In the genomic region with DNA sequence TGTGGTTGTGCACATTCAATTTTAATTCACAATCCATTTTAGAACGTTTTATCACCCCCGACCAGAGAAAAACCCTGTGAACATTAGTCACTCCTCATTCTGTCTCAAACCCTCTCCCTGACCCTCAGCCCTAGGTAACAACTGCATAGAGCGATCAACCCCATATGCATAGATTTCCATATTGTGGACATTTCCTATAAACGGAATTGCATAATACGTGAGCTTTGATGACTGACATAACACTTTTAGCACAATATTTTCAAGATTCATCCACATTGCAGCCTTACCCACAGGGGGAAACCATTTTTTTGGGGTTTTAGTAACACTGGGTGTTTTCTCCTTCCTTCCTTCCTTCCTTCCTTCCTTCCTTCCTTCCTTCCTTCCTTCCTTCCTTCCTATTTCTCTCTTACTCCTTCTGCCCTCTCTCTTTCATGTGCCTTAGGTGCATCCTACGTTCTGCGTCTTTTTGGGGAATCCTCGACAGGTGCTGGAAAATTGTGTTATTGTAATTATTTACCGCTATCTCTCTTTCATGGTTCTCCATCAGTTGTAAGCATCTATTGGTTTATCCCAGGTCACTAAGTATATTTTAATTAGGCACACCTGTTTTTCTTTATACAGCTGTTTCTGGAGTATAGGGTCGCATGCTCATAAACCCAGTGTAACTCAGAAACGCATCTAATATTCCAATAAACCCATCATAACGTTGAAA, we compare ENCODE assay signal across 8 cellular contexts. TPM values are rescaled to one million over a fixed set of nuclear protein-coding genes. Genes with fewer than 3 reads are reported as not detected.
DNase-seq lines count a peak whose midpoint lies in the region; ATAC-seq, FAIRE-seq and TF ChIP-seq lines count a peak whose summit lies in the region.
"Not testable (repeated sequence)": the region's sequence is repeated elsewhere in the genome, so short reads cannot be mapped to it uniquely, and the experiment has no call there.

No MANE protein-coding gene starts in this region.

- not testable (repeated sequence) for H3K4me2 ChIP-seq in SK-N-SH; GM12878 (ENCODE audit: control insufficient read depth, insufficient read depth); fibroblast of lung (ENCODE audit: extremely low read depth, insufficient read depth, low read length)

- H4K20me1 ChIP-seq in SK-N-SH (ENCODE audit: insufficient read depth); GM12878 (ENCODE audit: control insufficient read depth, insufficient read depth); fibroblast of lung (ENCODE audit: control insufficient read depth, extremely low read depth, insufficient read depth, low read length): not testable (repeated sequence)

- H3K9me3 ChIP-seq in SK-N-SH; GM12878 (replicated peaks; ENCODE audit: control insufficient read depth, insufficient read depth, low read length); fibroblast of lung (ENCODE audit: control insufficient read depth, insufficient read depth, low read depth, low read length): not testable (repeated sequence)

- TF ChIP-seq RAD21 in SK-N-SH (IDR thresholded peaks at IDR 0.05; ENCODE audit: low read length); GM12878 (IDR thresholded peaks at IDR 0.05; ENCODE audit: insufficient read depth, low read depth, low read length): not testable (repeated sequence)

- not testable (repeated sequence) for H3K9me2 ChIP-seq in SK-N-SH

- H3K27me3 ChIP-seq in SK-N-SH (ENCODE audit: insufficient read depth): peaks cover 13% of the 10 kb centered on the region
- H3K27me3 ChIP-seq in GM12878 (replicated peaks in 1 of 2; ENCODE audit: control insufficient read depth in 2 of 2, insufficient read depth in 2 of 2, low read length in 1 of 2); fibroblast of lung (ENCODE audit: control insufficient read depth, insufficient read depth, low read length): not testable (repeated sequence)

- BruUV-seq in GM12878 (replicated peaks; lab: Mats Ljungman, UMichigan): not testable (repeated sequence)

- in situ Hi-C loops in GM13976 (cut with MboI; ENCODE audit: low sequenced_read_pairs, unreplicated experiment); KBM-7 (cut with MboI; ENCODE audit: low pct_unique_long_range_greater_than_20kb, low sequenced_read_pairs); GM12878 (cut with MboI): not testable (repeated sequence)

- FAIRE-seq in GM12878 (lab: Jason Lieb, UNC): peak; percentile 69

- CTCF ChIA-PET in SK-N-SH (lab: Yijun Ruan, JAX) (interaction anchor here (1.0 to 1.7 kb wide), 2 partner anchors 9 to 28 kb away, joined by 3 to 7 read pairs; no protein-coding TSS in a partner anchor), GM12878 (lab: Yijun Ruan, JAX) (interaction anchor here (1.3 to 1.6 kb wide), 3 partner anchors 15 to 215 kb away, joined by 3 to 6 read pairs (median 5); no protein-coding TSS in a partner anchor)

- not testable (repeated sequence) for H3K4me1 ChIP-seq in SK-N-SH (ENCODE audit: control insufficient read depth in 1 of 2, insufficient read depth in 2 of 2, low read depth in 1 of 2, low read length in 1 of 2); GM12878 (ENCODE audit: control insufficient read depth, insufficient read depth, low read length); fibroblast of lung (ENCODE audit: control insufficient read depth, extremely low read depth, insufficient read depth, low read length)

- SMC1A ChIA-PET in GM12878 (lab: Charles Lee; ENCODE audit: uncharacterized antibody, unreplicated experiment): not testable (repeated sequence)

- H3K36me3 ChIP-seq in SK-N-SH (replicated peaks in 1 of 2; ENCODE audit: control insufficient read depth in 1 of 2, insufficient read depth in 2 of 2, low read length in 1 of 2); GM12878 (ENCODE audit: control insufficient read depth in 2 of 2, insufficient read depth in 2 of 2, low read length in 1 of 2); fibroblast of lung (ENCODE audit: control insufficient read depth, insufficient read depth, low read length): not testable (repeated sequence)

- H3F3A ChIP-seq in SK-N-SH (replicated peaks; ENCODE audit: insufficient read depth): not testable (repeated sequence)

- not testable (repeated sequence) for H3K79me2 ChIP-seq in SK-N-SH (ENCODE audit: insufficient read depth); GM12878 (ENCODE audit: control insufficient read depth, insufficient read depth, low read length); fibroblast of lung (ENCODE audit: control insufficient read depth, insufficient read depth, low read length)

- TF ChIP-seq POLR2A in GM12878 (IDR thresholded peaks at IDR 0.05; ENCODE audit: low read depth, low read length): not testable (repeated sequence)

- not testable (repeated sequence) for H3K9ac ChIP-seq in SK-N-SH; GM12878 (ENCODE audit: control insufficient read depth, insufficient read depth, low read length); fibroblast of lung (ENCODE audit: insufficient read depth, low read length)

- 30% methylated on average over 12 of the region's 12 CpGs for WGBS in SK-N-SH (ENCODE audit: low lambda C conversion rate)
- WGBS in GM12878 (ENCODE audit: insufficient coverage, insufficient replicate concordance, low lambda C conversion rate, missing lambda C conversion rate): 32% methylated on average over 12 of the region's 12 CpGs

- not testable (repeated sequence) for H2AFZ ChIP-seq in SK-N-SH (ENCODE audit: low read depth); GM12878 (ENCODE audit: control insufficient read depth, low read depth, low read length); fibroblast of lung (ENCODE audit: low read length)

- H3K27ac ChIP-seq in SK-N-SH (ENCODE audit: low read depth in 2 of 2, low read length in 1 of 2); GM12878 (ENCODE audit: control insufficient read depth, insufficient read depth); fibroblast of lung (ENCODE audit: insufficient read depth, low read length): not testable (repeated sequence)

- POLR2A ChIA-PET in SK-N-SH (lab: Yijun Ruan, JAX); GM12878 (lab: Charles Lee): not testable (repeated sequence)

- TF ChIP-seq CTCF in GM13976 (IDR thresholded peaks at IDR 0.05; ENCODE audit: borderline replicate concordance, control extremely low read depth, extremely low read depth, insufficient read depth, missing control alignments); SK-N-SH (IDR thresholded peaks at IDR 0.05); GM12878 (IDR thresholded peaks at IDR 0.05 in 2 of 3, conservative IDR thresholded peaks at IDR 0.05 in 1 of 3; ENCODE audit: control insufficient read depth in 2 of 3, extremely low read depth in 1 of 3, insufficient read depth in 1 of 3, low read depth in 3 of 3, low read length in 3 of 3); fibroblast of lung (conservative IDR thresholded peaks at IDR 0.05 in 1 of 2, IDR thresholded peaks at IDR 0.05 in 1 of 2; ENCODE audit: low read depth in 1 of 2, low read length in 2 of 2): not testable (repeated sequence)

- intact Hi-C loops in GM12878 (cut with micrococcal nuclease; ENCODE audit: unreplicated experiment): loop anchor here (10.0 kb wide), 1 partner anchor 284 kb away; no protein-coding TSS in a partner anchor

- H3K4me3 ChIP-seq in SK-N-SH (ENCODE audit: low read depth in 2 of 2, low read length in 1 of 2); GM12878; fibroblast of lung (replicated peaks in 1 of 4; ENCODE audit: control extremely low read depth in 1 of 4, insufficient read depth in 1 of 4, low read depth in 3 of 4, low read length in 4 of 4): not testable (repeated sequence)

- not testable (repeated sequence) for ATAC-seq in GM12878

- not testable (repeated sequence) for TF ChIP-seq EP300 in SK-N-SH (IDR thresholded peaks at IDR 0.05; ENCODE audit: borderline replicate concordance in 1 of 2, low read depth in 1 of 2, low read length in 1 of 2); GM12878 (IDR thresholded peaks at IDR 0.05; ENCODE audit: borderline replicate concordance in 1 of 2, control insufficient read depth in 1 of 2, low read depth in 2 of 2, low read length in 2 of 2)

- DNase-seq in Ammon's horn (ENCODE audit: low spot score): peak; percentile 24
- peak; percentile 56 for DNase-seq in GM13976 (ENCODE audit: low spot score)
- peak; percentile 42 for DNase-seq in KBM-7
- DNase-seq in SK-N-SH: peak; percentile 33
- DNase-seq in GM12878 (ENCODE audit: low read depth, low spot score): peak; percentile 28
- peak; percentile 5 to 11 for DNase-seq in fibroblast of lung (ENCODE audit: low read depth in 2 of 2)
- peak; percentile 4 for DNase-seq in iris pigment epithelial cell (ENCODE audit: low read depth)
- DNase-seq in renal cortical epithelial cell (ENCODE audit: low read depth): peak; percentile 21

- RAD21 ChIA-PET in GM12878 (lab: Charles Lee; ENCODE audit: unreplicated experiment): not testable (repeated sequence)

RNA-seq across cellular contexts. Expression of gene PSMD14, which starts 29.5 kb away (rescaled TPM):
- polyA plus RNA-seq in SK-N-SH (2012; rRNA removed): 50.4 and 68.2 TPM in 2 replicates
- polyA plus RNA-seq in SK-N-SH (2012; cell fraction: cytosol; rRNA removed): 79.7 and 98.0 TPM in 2 replicates
- polyA plus RNA-seq in SK-N-SH (2012; cell fraction: nucleus; rRNA removed): 17.7 and 38.2 TPM in 2 replicates
- 100.0 and 104 TPM in 2 replicates for total RNA-seq in GM12878 (2013; cell fraction: nucleolus; rRNA removed)
- 75.0 and 91.1 TPM in 2 replicates for total RNA-seq in GM12878 (2014; rRNA removed)
- total RNA-seq in GM12878 (2014; rRNA removed; fragmentation: Illumina TruSeq; extraction: Trizol): 126 and 131 TPM in 2 replicates
- 81.0 and 85.1 TPM in 2 replicates for total RNA-seq in GM12878 (2021)
- 37.2 TPM for polyA plus RNA-seq in GM12878 (2011; ENCODE audit: low read depth)
- 122 and 178 TPM in 2 replicates for polyA plus RNA-seq in GM12878 (2011; rRNA removed)
- polyA plus RNA-seq in GM12878 (2011; cell fraction: cytosol; rRNA removed): 40.5 and 46.6 TPM in 2 replicates
- polyA plus RNA-seq in GM12878 (2011; cell fraction: nucleus; rRNA removed): 38.5 and 44.4 TPM in 2 replicates
- 50.0 and 61.7 TPM in 2 replicates for polyA plus RNA-seq in GM12878 (2012)
- 92.8 and 98.4 TPM in 2 replicates for polyA plus RNA-seq in GM12878 (2014; fragmentation: Illumina TruSeq; extraction: Trizol)
- 100 to 1,000 TPM; 225 to 253 TPM for polyA plus RNA-seq in GM12878 (2014; fragmentation: Nextera tagmentation; extraction: Ambion mirVana)
- 66.8 and 70.5 TPM in 2 replicates for polyA plus RNA-seq in GM12878 (2014; rRNA removed)
- 100 to 1,000 TPM; 161 TPM for polyA plus RNA-seq in GM12878 (2016; fragmentation: Nextera tagmentation; extraction: Ambion mirVana)
- polyA minus RNA-seq in GM12878 (2011; rRNA and poly(A)+ RNA removed): 49.6 and 69.6 TPM in 2 replicates
- polyA minus RNA-seq in GM12878 (2011; cell fraction: cytosol; rRNA and poly(A)+ RNA removed): 25.8 TPM in 2 replicates
- polyA minus RNA-seq in GM12878 (2011; cell fraction: nucleus; rRNA and poly(A)+ RNA removed): 48.6 and 66.5 TPM in 2 replicates
- 57.0 and 69.2 TPM in 2 replicates for total RNA-seq in fibroblast of lung
- polyA plus RNA-seq in fibroblast of lung: 87.5 and 103 TPM in 2 replicates
- polyA plus RNA-seq in fibroblast of lung (2012): 60.9 and 80.5 TPM in 2 replicates
- polyA minus RNA-seq in fibroblast of lung (ENCODE audit: low replicate concordance): 4.1 and 4.2 TPM in 2 replicates
- 107 and 163 TPM in 2 replicates for total RNA-seq in renal cortical epithelial cell

Comparison
In these comparisons a context has a peak if more than half of its experiments do, and no peak if none do; other contexts are left out.
1. DNase-seq: peak in every context shown above with its lines; median percentile 56 in GM13976; 42 in KBM-7; 33 in SK-N-SH; 28 in GM12878; 24 in Ammon's horn; 21 in renal cortical epithelial cell; 8 in fibroblast of lung; 4 in iris pigment epithelial cell.